ENCODE assay signal across 8 cellular contexts in the genomic region with DNA sequence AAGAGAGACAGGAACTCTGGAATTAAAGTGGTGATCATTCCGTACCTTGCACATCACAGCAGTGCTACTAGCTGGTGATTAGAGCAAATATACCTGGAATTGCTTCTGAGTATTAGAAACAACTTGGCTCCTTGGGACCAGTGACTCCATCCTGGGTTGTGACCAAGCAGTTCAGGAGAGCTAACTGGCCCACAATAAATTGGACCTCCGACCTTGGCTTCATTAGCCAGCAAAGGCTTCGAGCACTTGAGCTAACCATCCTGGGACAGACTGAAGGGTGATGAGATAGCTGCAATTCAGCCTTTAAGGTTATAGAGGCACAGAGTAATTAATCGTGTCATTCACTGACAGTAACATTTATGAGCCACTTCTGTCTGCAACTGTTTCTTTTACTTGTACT.
"Had no signal": no experiment of that assay in that cellular context is flagged by ENCODE, and none has a peak within 500 bp of the region (broad histone marks: within the 10 kb centered on the region; RNA-seq: fewer than 3 reads in every experiment).

No MANE protein-coding gene starts in this region.

- H3K27ac Mint-ChIP-seq: GM23338, HFFc6 had no signal

- H3K9me3 Mint-ChIP-seq: GM23338 had no signal

- H3K27ac ChIP-seq: HL-60 had no signal

- FAIRE-seq: K562 had no signal

- H3K4me2 ChIP-seq: GM23338 had no signal

- H3K36me3 ChIP-seq: HAP-1 had no signal

- H2AFZ ChIP-seq: GM23338 had no signal

- H3K9me3 ChIP-seq: HAP-1 had no signal

- H3K4me1 ChIP-seq: HAP-1 had no signal

- ATAC-seq: GM23338, HCT116, K562 had no signal

- H3K4me3 Mint-ChIP-seq: GM23338, HFFc6 had no signal

- H3K4me3 ChIP-seq: GM23338, HAP-1, K562 had no signal

- DNase-seq: H7, HFFc6, IMR-90 had no signal
